ENCODE assay signal across 33 cellular contexts in the genomic region with DNA sequence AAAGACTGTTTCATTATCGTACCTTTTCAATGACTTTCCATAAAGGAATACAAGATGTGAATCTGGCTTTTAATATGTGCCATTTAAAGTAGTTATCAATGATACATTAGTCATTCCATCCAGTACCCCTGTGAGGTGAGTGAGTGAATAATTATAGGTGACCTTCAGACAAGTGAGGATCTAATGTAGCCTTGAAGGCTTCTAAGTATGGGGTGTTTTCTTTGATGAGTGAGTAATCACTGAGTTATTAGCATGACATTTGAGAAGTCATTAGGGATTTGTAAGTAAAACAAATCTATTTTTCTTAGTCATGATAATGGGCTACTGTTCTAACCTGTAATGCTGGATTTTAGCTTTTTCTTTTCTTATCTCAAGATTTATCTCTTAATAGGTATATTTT.
DNase-seq lines count a peak whose midpoint lies in the region; ATAC-seq, FAIRE-seq and TF ChIP-seq lines count a peak whose summit lies in the region.
"Had no signal": no experiment of that assay in that cellular context is flagged by ENCODE, and none has a peak within 500 bp of the region (broad histone marks: within the 10 kb centered on the region; RNA-seq: fewer than 3 reads in every experiment).

No MANE protein-coding gene starts in this region.

- ATAC-seq in RWPE2 (ENCODE audit: low read depth) = peak; percentile 88
- no peak for ATAC-seq in HG02870 (IDR thresholded peaks at IDR 0.05; ENCODE audit: unreplicated experiment)
- no peak for ATAC-seq in stimulated activated naive B cell treated with anti-CD40 and anti-IgM and Interleukin-4, amounts not matched to agents 10 μg/mL and 1 μg/mL and 100 μg/mL, for 72 hours (replicated peaks)
- ATAC-seq: gastrocnemius medialis; left lobe of liver; psoas muscle; Right ventricle myocardium inferior; stimulated activated naive CD8-positive, alpha-beta T cell treated with anti-CD3 and anti-CD28 coated beads, Interleukin-15, Interleukin-2, amounts not matched to agents 100 U/mL and 50 U/mL, for 24 hours had no signal

- H3K27ac ChIP-seq in RWPE2 (ENCODE audit: poor library complexity, severe bottlenecking) (no peak overlapping the region), kidney (ENCODE audit: low read depth in 2 of 2, low read length in 2 of 2) (no peak overlapping the region)
- H3K27ac ChIP-seq: 22Rv1, breast epithelium, esophagus squamous epithelium, gastrocnemius medialis, HL-60, psoas muscle, testis, VCaP had no signal

- no peaks in the 10 kb centered on the region for H3K27me3 ChIP-seq in RWPE2 (ENCODE audit: insufficient read depth, poor library complexity, severe bottlenecking)
- H3K27me3 ChIP-seq: breast epithelium, esophagus squamous epithelium, gastrocnemius medialis, testis had no signal

- DNase-seq in NCI-H1105 treated with DMSO at 0.1 percent for 48 hours (lab: John Stamatoyannopoulos, UW) = peak; percentile 44
- DNase-seq in NCI-H1105 (lab: John Stamatoyannopoulos, UW) = no peak
- no peak for DNase-seq in RWPE2 (ENCODE audit: low spot score)
- peak; percentile 2 for DNase-seq in fibroblast of mammary gland (ENCODE audit: low read depth)
- DNase-seq in stimulated activated naive B cell treated with anti-CD40 and anti-IgM and Interleukin-4, amounts not matched to agents 10 μg/mL and 1 μg/mL and 100 μg/mL, for 72 hours = no peak
- DNase-seq in kidney = no peak
- no peak for DNase-seq in HK-2 (ENCODE audit: unreplicated experiment)
- DNase-seq: activated CD4-positive, alpha-beta T cell treated with anti-CD3 and anti-CD28 coated beads for 48 hours; activated naive CD4-positive, alpha-beta T cell treated with Interleukin-2 at 50 U/mL for 16 hours; activated T-cell treated with anti-CD3 and anti-CD28 coated beads, Interleukin-2, amount 50 U/mL, for 48 hours; CD4-positive, CD25-positive, alpha-beta regulatory T cell; effector memory CD4-positive, alpha-beta T cell; esophagus squamous epithelium; gastrocnemius medialis; HFFc6; hippocampal formation; IMR-90; mesendoderm; NCI-H1092; NCI-H2029 treated with DMSO at 0.1 percent for 48 hours; psoas muscle; stimulated activated naive CD8-positive, alpha-beta T cell treated with anti-CD3 and anti-CD28 coated beads, Interleukin-15, Interleukin-2, amounts not matched to agents 100 U/mL and 50 U/mL, for 24 hours; testis had no signal

- H3K4me3 ChIP-seq in RWPE2 (ENCODE audit: severe bottlenecking) = no peak overlapping the region
- H3K4me3 ChIP-seq in fibroblast of mammary gland (ENCODE audit: control insufficient read depth, low read depth, low read length) = no peak overlapping the region
- no peak overlapping the region for H3K4me3 ChIP-seq in kidney (ENCODE audit: low read length in 2 of 2)
- H3K4me3 ChIP-seq: breast epithelium, esophagus squamous epithelium, gastrocnemius medialis, psoas muscle, testis had no signal

- H3K9ac ChIP-seq in kidney (ENCODE audit: low read length in 2 of 2) = no peak overlapping the region

- H3K4me1 Mint-ChIP-seq in stimulated activated naive B cell treated with anti-CD40 and anti-IgM and Interleukin-4, amounts not matched to agents 10 μg/mL and 1 μg/mL and 100 μg/mL, for 72 hours = peaks cover 0 to 1% of the 10 kb centered on the region in 2 donors
- H3K4me1 Mint-ChIP-seq: CD4-positive, CD25-positive, alpha-beta regulatory T cell had no signal

- FAIRE-seq in kidney (lab: Jason Lieb, UNC) = no peak
- FAIRE-seq: colon, GM12891, urothelium cell line had no signal

- H3K4me1 ChIP-seq in RWPE2 (ENCODE audit: insufficient read depth, poor library complexity, severe bottlenecking) (peaks cover 8% of the 10 kb centered on the region), kidney (ENCODE audit: control insufficient read depth in 1 of 2, insufficient read depth in 1 of 2, low read depth in 1 of 2, low read length in 2 of 2) (no peaks in the 10 kb centered on the region)
- H3K4me1 ChIP-seq: breast epithelium, gastrocnemius medialis, psoas muscle, testis had no signal

- H3K36me3 ChIP-seq in RWPE2 (ENCODE audit: low read depth) = no peaks in the 10 kb centered on the region
- H3K36me3 ChIP-seq in kidney (ENCODE audit: control insufficient read depth in 1 of 2, insufficient read depth in 2 of 2, low read length in 2 of 2) = no peaks in the 10 kb centered on the region
- H3K36me3 ChIP-seq: breast epithelium, esophagus squamous epithelium, gastrocnemius medialis had no signal

- no peak overlapping the region for H3K4me3 Mint-ChIP-seq in stimulated activated naive B cell treated with anti-CD40 and anti-IgM and Interleukin-4, amounts not matched to agents 10 μg/mL and 1 μg/mL and 100 μg/mL, for 72 hours
- H3K4me3 Mint-ChIP-seq: HFFc6 had no signal

- no peaks in the 10 kb centered on the region for H3K9me3 Mint-ChIP-seq in stimulated activated naive B cell treated with anti-CD40 and anti-IgM and Interleukin-4, amounts not matched to agents 10 μg/mL and 1 μg/mL and 100 μg/mL, for 72 hours

- no peaks in the 10 kb centered on the region for H3K27me3 Mint-ChIP-seq in stimulated activated naive B cell treated with anti-CD40 and anti-IgM and Interleukin-4, amounts not matched to agents 10 μg/mL and 1 μg/mL and 100 μg/mL, for 72 hours
- H3K27me3 Mint-ChIP-seq: CD4-positive, CD25-positive, alpha-beta regulatory T cell had no signal

- intact Hi-C loops in kidney (cut with DNase I) = no loop called here

- no peak overlapping the region for H3K27ac Mint-ChIP-seq in stimulated activated naive B cell treated with anti-CD40 and anti-IgM and Interleukin-4, amounts not matched to agents 10 μg/mL and 1 μg/mL and 100 μg/mL, for 72 hours
- H3K27ac Mint-ChIP-seq: CD4-positive, CD25-positive, alpha-beta regulatory T cell; HFFc6 had no signal

- no peaks in the 10 kb centered on the region for H3K36me3 Mint-ChIP-seq in stimulated activated naive B cell treated with anti-CD40 and anti-IgM and Interleukin-4, amounts not matched to agents 10 μg/mL and 1 μg/mL and 100 μg/mL, for 72 hours
- H3K36me3 Mint-ChIP-seq: CD4-positive, CD25-positive, alpha-beta regulatory T cell had no signal

- TF ChIP-seq CTCF in RWPE2 (IDR thresholded peaks at IDR 0.05; ENCODE audit: poor library complexity, severe bottlenecking) = no peak
- no peak for TF ChIP-seq CTCF in fibroblast of mammary gland (conservative IDR thresholded peaks at IDR 0.05; ENCODE audit: control insufficient read depth, insufficient read depth, low read depth, low read length)
- no peak for TF ChIP-seq CTCF in kidney (IDR thresholded peaks at IDR 0.05; ENCODE audit: borderline replicate concordance, extremely low read depth, insufficient read depth)

- H3K9me3 ChIP-seq in RWPE2 (ENCODE audit: severe bottlenecking) (no peaks in the 10 kb centered on the region), kidney (ENCODE audit: control insufficient read depth in 1 of 2, low read length in 2 of 2) (no peaks in the 10 kb centered on the region)
- H3K9me3 ChIP-seq: breast epithelium, esophagus squamous epithelium, gastrocnemius medialis, psoas muscle, testis had no signal

Comparison
In these comparisons a context has a peak if more than half of its experiments do, and no peak if none do; other contexts are left out.
1. DNase-seq: peak in NCI-H1105 treated with DMSO at 0.1 percent for 48 hours (single experiment) and fibroblast of mammary gland (single experiment); none in NCI-H1105 (single experiment), RWPE2 (single experiment), stimulated activated naive B cell treated with anti-CD40 and anti-IgM and Interleukin-4, amounts not matched to agents 10 μg/mL and 1 μg/mL and 100 μg/mL, for 72 hours (single experiment), kidney (single experiment) and HK-2 (single experiment).